In genomic region chr18:54776282-54776977, GRCh38 we compare ENCODE assay signal across 9 cellular contexts. TPM values are rescaled to one million over a fixed set of nuclear protein-coding genes. Genes with fewer than 3 reads are reported as not detected.
DNase-seq lines count a peak whose midpoint lies in the region; ATAC-seq, FAIRE-seq and TF ChIP-seq lines count a peak whose summit lies in the region.
"Had no signal": no experiment of that assay in that cellular context is flagged by ENCODE, and none has a peak within 500 bp of the region (broad histone marks: within the 10 kb centered on the region; RNA-seq: fewer than 3 reads in every experiment).

No MANE protein-coding gene starts in this region.

- no peak overlapping the region for H3K27ac Mint-ChIP-seq in CD4-positive, alpha-beta T cell

- no peaks in the 10 kb centered on the region for H3K36me3 Mint-ChIP-seq in CD4-positive, alpha-beta T cell (ENCODE audit: low read depth)

- no peak overlapping the region for H3K4me3 Mint-ChIP-seq in CD4-positive, alpha-beta T cell

- intact Hi-C loops in CD4-positive, alpha-beta T cell (cut with DNase I, micrococcal nuclease), result no loop called here

- no peaks in the 10 kb centered on the region for H3K9me3 Mint-ChIP-seq in CD4-positive, alpha-beta T cell

- TF ChIP-seq POLR2A in H54 (IDR thresholded peaks at IDR 0.05; ENCODE audit: low read depth, low read length), result no peak

- H3K4me1 Mint-ChIP-seq in CD4-positive, alpha-beta T cell (ENCODE audit: low read depth), result no peaks in the 10 kb centered on the region

- peak; percentile 9 for DNase-seq in GM13977 (ENCODE audit: low spot score)
- peak; percentile 30 for DNase-seq in H54 (ENCODE audit: insufficient read length, low spot score)
- DNase-seq in NCI-H460 (ENCODE audit: extremely low read depth, low read depth), result peak; percentile 89
- peak; percentile 97 for DNase-seq in epithelial cell of prostate (ENCODE audit: low read depth, low spot score)
- peak; percentile 47 for DNase-seq in stimulated activated CD8-positive, alpha-beta memory T cell treated with anti-CD3 and anti-CD28 coated beads, Interleukin-4, amount 100 ng/mL, for 48 hours
- no peak for DNase-seq in HUDEP-2 (lab: John Stamatoyannopoulos, UW; ENCODE audit: unreplicated experiment in 76 of 76)
- DNase-seq in NCI-H345 treated with DMSO at 0.1 percent for 48 hours (lab: John Stamatoyannopoulos, UW; ENCODE audit: unreplicated experiment), result no peak
- no peak for DNase-seq in CD4-positive, alpha-beta T cell
- DNase-seq: right cardiac atrium had no signal

- in situ Hi-C loops in GM13977 (cut with MboI; ENCODE audit: low pct_unique_long_range_greater_than_20kb, low sequenced_read_pairs, unreplicated experiment), result no loop called here

- CTCF ChIA-PET in CD4-positive, alpha-beta T cell (lab: Charles Lee), result no interaction called here

- no peak for TF ChIP-seq CTCF in GM13977 (IDR thresholded peaks at IDR 0.05; ENCODE audit: extremely low read depth, insufficient read depth, missing control alignments)
- TF ChIP-seq CTCF in CD4-positive, alpha-beta T cell (IDR thresholded peaks at IDR 0.05), result no peak

- no peaks in the 10 kb centered on the region for H3K27me3 Mint-ChIP-seq in CD4-positive, alpha-beta T cell

- FAIRE-seq in H54 (lab: Jason Lieb, UNC), result peak; percentile 96

- POLR2A ChIA-PET in CD4-positive, alpha-beta T cell (lab: Charles Lee), result no interaction called here

- no peaks in the 10 kb centered on the region for H3K27me3 ChIP-seq in CD4-positive, alpha-beta T cell (ENCODE audit: control insufficient read depth, insufficient read depth, low read length)

- H3K9me3 ChIP-seq in CD4-positive, alpha-beta T cell (ENCODE audit: control insufficient read depth, low read length), result no peaks in the 10 kb centered on the region

- peak overlapping the region; percentile 97 for H3K27ac ChIP-seq in epithelial cell of prostate
- no peak overlapping the region for H3K27ac ChIP-seq in CD4-positive, alpha-beta T cell (ENCODE audit: low read depth, low read length)

- ATAC-seq in CD4-positive, alpha-beta T cell (ENCODE audit: poor library complexity), result no peak

RNA-seq across cellular contexts. Expression of gene RAB27B, which starts 51.8 kb away (rescaled TPM):
- total RNA-seq in NCI-H460 (2014; rRNA removed; shearing (Covaris generic)), result 28.5 and 30.4 TPM in 2 replicates
- polyA plus RNA-seq in NCI-H460 (2014; cell fraction: nucleus; rRNA removed), result 9.0 and 16.2 TPM in 2 replicates
- 1 to 10 TPM; 2.4 to 2.5 TPM for total RNA-seq in CD4-positive, alpha-beta T cell

Comparison
In these comparisons a context has a peak if more than half of its experiments do, and no peak if none do; other contexts are left out.
1. DNase-seq: peak in GM13977 (single experiment), H54 (single experiment), NCI-H460 (single experiment), epithelial cell of prostate (single experiment) and stimulated activated CD8-positive, alpha-beta memory T cell treated with anti-CD3 and anti-CD28 coated beads, Interleukin-4, amount 100 ng/mL, for 48 hours (single experiment); none in HUDEP-2 (0 of 76), NCI-H345 treated with DMSO at 0.1 percent for 48 hours (single experiment) and CD4-positive, alpha-beta T cell (0 of 10).